In the genomic region with DNA sequence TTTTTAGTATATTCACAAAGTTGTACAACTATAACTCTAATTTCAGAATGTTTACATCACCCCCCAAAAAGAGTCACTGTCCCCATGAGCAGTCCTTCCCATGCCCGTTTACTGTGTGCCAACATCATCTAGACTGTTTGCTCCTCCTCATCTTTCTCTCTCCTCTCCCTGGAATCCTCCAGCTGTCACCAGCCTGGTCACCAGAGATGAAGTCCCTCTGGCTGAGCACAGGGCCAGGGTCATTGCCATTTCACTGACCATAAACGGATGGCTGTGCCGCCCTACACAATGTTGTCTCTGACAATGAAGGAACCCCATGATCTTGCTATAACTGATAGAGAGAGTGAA, we compare ENCODE assay signal across 16 cellular contexts. TPM values are rescaled to one million over a fixed set of nuclear protein-coding genes. Genes with fewer than 3 reads are reported as not detected.
A peak's percentile ranks its signal among the peaks of the same experiment; 100 is the strongest.
DNase-seq lines count a peak whose midpoint lies in the region; ATAC-seq and TF ChIP-seq lines count a peak whose summit lies in the region.
"Had no signal": no experiment of that assay in that cellular context is flagged by ENCODE, and none has a peak within 500 bp of the region (broad histone marks: within the 10 kb centered on the region; RNA-seq: fewer than 3 reads in every experiment).

No MANE protein-coding gene starts in this region.

- no peak overlapping the region for H3K4me3 Mint-ChIP-seq in activated CD4-positive, alpha-beta T cell treated with anti-CD3 and anti-CD28 coated beads for 36 hours

- H3K9me3 ChIP-seq in esophagus muscularis mucosa: no peaks in the 10 kb centered on the region
- H3K9me3 ChIP-seq in spleen: no peaks in the 10 kb centered on the region
- H3K9me3 ChIP-seq: pancreas, testis had no signal

- H3K27me3 Mint-ChIP-seq in activated CD4-positive, alpha-beta T cell treated with anti-CD3 and anti-CD28 coated beads for 36 hours: no peaks in the 10 kb centered on the region
- H3K27me3 Mint-ChIP-seq: dendritic cell treated with granulocyte-macrophage colony-stimulating factor and Interleukin-4, amounts not matched to agents 40 ng/mL and 50 ng/mL, for 4 days had no signal

- no peaks in the 10 kb centered on the region for H3K27me3 ChIP-seq in esophagus muscularis mucosa
- H3K27me3 ChIP-seq in spleen (replicated peaks in 1 of 7): no peaks in the 10 kb centered on the region
- H3K27me3 ChIP-seq: pancreas, testis had no signal

- intact Hi-C loops in activated CD4-positive, alpha-beta T cell treated with anti-CD3 and anti-CD28 coated beads for 36 hours (cut with DNase I, micrococcal nuclease): loop anchor here (1.0 to 10.0 kb wide), 7 partner anchors 10 to 595 kb away; partner anchors contain the start of genes C2CD4A (in 1 of the 2) and VPS13C (in 1 of the 2)
- intact Hi-C loops in esophagus muscularis mucosa (cut with DNase I): no loop called here
- intact Hi-C loops in spleen (cut with DNase I; ENCODE audit: low total_unique reads): loop anchor here (10.0 kb wide), 1 partner anchor 65 kb away; no protein-coding TSS in a partner anchor

- no peak for ATAC-seq in activated CD4-positive, alpha-beta T cell treated with anti-CD3 and anti-CD28 coated beads for 36 hours

- CTCF ChIA-PET in activated CD4-positive, alpha-beta T cell treated with anti-CD3 and anti-CD28 coated beads for 36 hours (lab: Charles Lee): interaction anchor here (0.9 kb wide), 1 partner anchor 45 kb away, joined by 3 read pairs; no protein-coding TSS in a partner anchor
- CTCF ChIA-PET in RWPE1 (lab: Yijun Ruan, JAX): no interaction called here

- POLR2A ChIA-PET in activated CD4-positive, alpha-beta T cell treated with anti-CD3 and anti-CD28 coated beads for 36 hours (lab: Charles Lee): no interaction called here
- POLR2A ChIA-PET in RWPE1 (lab: Yijun Ruan, JAX; ENCODE audit: low non-redundant PET): no interaction called here

- peak overlapping the region; percentile 94 for H3K27ac Mint-ChIP-seq in activated CD4-positive, alpha-beta T cell treated with anti-CD3 and anti-CD28 coated beads for 36 hours

- H3K4me3 ChIP-seq in esophagus muscularis mucosa: no peak overlapping the region
- no peak overlapping the region for H3K4me3 ChIP-seq in spleen
- H3K4me3 ChIP-seq: pancreas, testis had no signal

- TF ChIP-seq POLR2A in esophagus muscularis mucosa (IDR thresholded peaks at IDR 0.05; ENCODE audit: low read depth): no peak
- TF ChIP-seq POLR2A in spleen (IDR thresholded peaks at IDR 0.05): no peak

- 89% methylated on average over 3 of the region's 3 CpGs for WGBS in esophagus muscularis mucosa
- 83 to 95% (median 94%) methylated on average over 3 of the region's 3 CpGs for WGBS in spleen, 5 donors

- TF ChIP-seq CTCF in RWPE1 (conservative IDR thresholded peaks at IDR 0.05; ENCODE audit: low read depth) (no peak), esophagus muscularis mucosa (IDR thresholded peaks at IDR 0.05) (no peak), spleen (IDR thresholded peaks at IDR 0.05 in 8 of 11, conservative IDR thresholded peaks at IDR 0.05 in 3 of 11) (no peak)

- DNase-seq in activated CD4-positive, alpha-beta T cell treated with anti-CD3 and anti-CD28 coated beads for 36 hours: peak; percentile 9
- no peak for DNase-seq in activated CD4-positive, alpha-beta T cell treated with anti-CD3 and anti-CD28 coated beads for 48 hours
- DNase-seq in RWPE1 (ENCODE audit: low spot score) (no peak), esophagus muscularis mucosa (ENCODE audit: extremely low spot score) (no peak), spleen (no peak), NCI-H1048 (lab: John Stamatoyannopoulos, UW) (no peak), OCI-M1 (lab: John Stamatoyannopoulos, UW) (no peak)
- DNase-seq in activated CD4-positive, CD25-positive, alpha-beta regulatory T cell treated with anti-CD3 and anti-CD28 coated beads, Interleukin-2, amount 50 U/mL, for 72 hours: no peak
- DNase-seq: activated CD4-positive, CD25-positive, alpha-beta regulatory T cell; activated gamma-delta T cell treated with Interleukin-2 at 50 U/mL for 16 hours; glutamatergic neuron; NCI-H446 treated with DMSO at 0.1 percent for 48 hours; SIG-M5; testis had no signal

- peaks cover 54% of the 10 kb centered on the region for H3K4me1 Mint-ChIP-seq in activated CD4-positive, alpha-beta T cell treated with anti-CD3 and anti-CD28 coated beads for 36 hours

- H3K27ac ChIP-seq in RWPE1 (peak overlapping the region; percentile 67), esophagus muscularis mucosa (replicated peaks in 1 of 4) (peak overlapping the region; percentile 69 to 80 (median 78)), spleen (peak overlapping the region in 6 of 8 donors; percentile 37 to 72 (median 67))
- H3K27ac ChIP-seq: testis had no signal

- H3K36me3 ChIP-seq in esophagus muscularis mucosa: no peaks in the 10 kb centered on the region
- H3K36me3 ChIP-seq in spleen: no peaks in the 10 kb centered on the region
- H3K36me3 ChIP-seq: pancreas had no signal

- H3K36me3 Mint-ChIP-seq in activated CD4-positive, alpha-beta T cell treated with anti-CD3 and anti-CD28 coated beads for 36 hours (ENCODE audit: low read depth): peaks cover 2% of the 10 kb centered on the region

- H3K4me1 ChIP-seq in esophagus muscularis mucosa (peaks cover 9 to 29% (median 24%) of the 10 kb centered on the region in 4 donors), spleen (peaks cover 4 to 34% (median 20%) of the 10 kb centered on the region in 6 donors)
- H3K4me1 ChIP-seq: testis had no signal

- H3K9me3 Mint-ChIP-seq in activated CD4-positive, alpha-beta T cell treated with anti-CD3 and anti-CD28 coated beads for 36 hours (ENCODE audit: low read depth): no peaks in the 10 kb centered on the region
- H3K9me3 Mint-ChIP-seq: dendritic cell treated with granulocyte-macrophage colony-stimulating factor and Interleukin-4, amounts not matched to agents 40 ng/mL and 50 ng/mL, for 4 days had no signal

- TF ChIP-seq EP300 in esophagus muscularis mucosa (IDR thresholded peaks at IDR 0.05): no peak

RNA-seq across cellular contexts. Expression of gene C2CD4B, which starts 45.2 kb away (rescaled TPM):
- under 1 TPM; 0.19 to 0.37 TPM for total RNA-seq in activated CD4-positive, alpha-beta T cell treated with anti-CD3 and anti-CD28 coated beads for 36 hours
- 1 to 10 TPM; 2.5 to 8.6 (median 3.9) TPM for total RNA-seq in esophagus muscularis mucosa
- 1 to 10 TPM in 2 of 7 donors, under 1 TPM in 3, not detected in 2; 0.30 to 2.3 (median 0.89) TPM for total RNA-seq in spleen
- 1 to 10 TPM in 1 of 3 donors, under 1 TPM in 2; 0.26 to 1.1 (median 0.33) TPM for polyA plus RNA-seq in spleen

RNA-seq across cellular contexts. Expression of gene C2CD4A, which starts 53.1 kb away (rescaled TPM):
- under 1 TPM; 0.61 to 0.73 TPM for total RNA-seq in activated CD4-positive, alpha-beta T cell treated with anti-CD3 and anti-CD28 coated beads for 36 hours
- under 1 TPM in 1 of 4 donors, not detected in 3; 0.33 TPM for total RNA-seq in esophagus muscularis mucosa
- not detected for total RNA-seq in spleen
- polyA plus RNA-seq in spleen: under 1 TPM; 0.04 to 0.08 (median 0.06) TPM

RNA-seq across cellular contexts. Expression of gene VPS13C, which starts 59.7 kb away (rescaled TPM):
- total RNA-seq in activated CD4-positive, alpha-beta T cell treated with anti-CD3 and anti-CD28 coated beads for 36 hours: 10 to 100 TPM; 40.1 to 47.2 TPM
- total RNA-seq in esophagus muscularis mucosa (10 to 100 TPM; 58.5 to 86.0 (median 59.4) TPM), spleen (100 to 1,000 TPM; 128 to 194 (median 161) TPM)
- polyA plus RNA-seq in spleen: 10 to 100 TPM; 32.9 to 49.5 (median 34.7) TPM
